In genomic region chr6:35668708-35669440, GRCh38 we compare ENCODE assay signal across 12 cellular contexts. TPM values are rescaled to one million over a fixed set of nuclear protein-coding genes. Genes with fewer than 3 reads are reported as not detected.
DNase-seq lines count a peak whose midpoint lies in the region; ATAC-seq and TF ChIP-seq lines count a peak whose summit lies in the region.
"Had no signal": no experiment of that assay in that cellular context is flagged by ENCODE, and none has a peak within 500 bp of the region (broad histone marks: within the 10 kb centered on the region; RNA-seq: fewer than 3 reads in every experiment).

No MANE protein-coding gene starts in this region.

- TF ChIP-seq CTCF in left ventricle myocardium inferior (IDR thresholded peaks at IDR 0.05; ENCODE audit: borderline replicate concordance) (no peak), suprapubic skin (IDR thresholded peaks at IDR 0.05) (no peak)

- H3K27me3 ChIP-seq in left ventricle myocardium inferior (ENCODE audit: low read depth) (no peaks in the 10 kb centered on the region), right cardiac atrium (ENCODE audit: control insufficient read depth, insufficient read depth) (no peaks in the 10 kb centered on the region), suprapubic skin (no peaks in the 10 kb centered on the region)
- H3K27me3 ChIP-seq: pancreas, Peyer's patch had no signal

- TF ChIP-seq POLR2A in suprapubic skin (IDR thresholded peaks at IDR 0.05), result no peak

- H3K36me3 Mint-ChIP-seq in activated T-helper 1 cell treated with anti-CD3 and anti-CD28 coated beads, Interleukin-12 subunit alpha, Interleukin-12 subunit beta, Interleukin-2, Interleukin-4 antibody, amounts not matched to agents 30 ng/mL and 10 ng/mL and 1 ng/mL, durations not matched to agents 14 hours and 24 hours and 36 hours (ENCODE audit: low read depth), result no peaks in the 10 kb centered on the region

- peaks cover 31% of the 10 kb centered on the region for H3K36me3 ChIP-seq in left ventricle myocardium inferior
- peaks cover 46% of the 10 kb centered on the region for H3K36me3 ChIP-seq in suprapubic skin
- H3K36me3 ChIP-seq: pancreas had no signal

- intact Hi-C loops in left ventricle myocardium inferior (cut with micrococcal nuclease) (no loop called here), right cardiac atrium (cut with DNase I) (no loop called here)
- intact Hi-C loops in activated T-helper 1 cell treated with anti-CD3 and anti-CD28 coated beads, Interleukin-12 subunit alpha, Interleukin-12 subunit beta, Interleukin-2, Interleukin-4 antibody, amounts not matched to agents 30 ng/mL and 10 ng/mL and 1 ng/mL, durations not matched to agents 14 hours and 24 hours and 36 hours (cut with micrococcal nuclease), result loop anchor here (1.0 to 5.0 kb wide), 6 partner anchors 12 to 67 kb away; no protein-coding TSS in a partner anchor

- H3K4me1 Mint-ChIP-seq in activated T-helper 1 cell treated with anti-CD3 and anti-CD28 coated beads, Interleukin-12 subunit alpha, Interleukin-12 subunit beta, Interleukin-2, Interleukin-4 antibody, amounts not matched to agents 30 ng/mL and 10 ng/mL and 1 ng/mL, durations not matched to agents 14 hours and 24 hours and 36 hours (ENCODE audit: low read depth), result peaks cover 39% of the 10 kb centered on the region

- no peaks in the 10 kb centered on the region for H3K9me3 Mint-ChIP-seq in activated T-helper 1 cell treated with anti-CD3 and anti-CD28 coated beads, Interleukin-12 subunit alpha, Interleukin-12 subunit beta, Interleukin-2, Interleukin-4 antibody, amounts not matched to agents 30 ng/mL and 10 ng/mL and 1 ng/mL, durations not matched to agents 14 hours and 24 hours and 36 hours

- ATAC-seq in right cardiac atrium (no peak), esophagus mucosa (no peak), GM18520 (IDR thresholded peaks at IDR 0.05; ENCODE audit: unreplicated experiment) (no peak)

- H3K9me3 ChIP-seq in left ventricle myocardium inferior (replicated peaks) (no peaks in the 10 kb centered on the region), right cardiac atrium (ENCODE audit: control insufficient read depth, low read length) (no peaks in the 10 kb centered on the region), suprapubic skin (no peaks in the 10 kb centered on the region)
- H3K9me3 ChIP-seq: pancreas, Peyer's patch had no signal

- H3K27ac ChIP-seq in left ventricle myocardium inferior (replicated peaks) (peak overlapping the region; percentile 14), right cardiac atrium (ENCODE audit: low read length) (no peak overlapping the region), suprapubic skin (no peak overlapping the region)
- H3K27ac ChIP-seq: Peyer's patch had no signal

- H3K4me3 Mint-ChIP-seq in activated T-helper 1 cell treated with anti-CD3 and anti-CD28 coated beads, Interleukin-12 subunit alpha, Interleukin-12 subunit beta, Interleukin-2, Interleukin-4 antibody, amounts not matched to agents 30 ng/mL and 10 ng/mL and 1 ng/mL, durations not matched to agents 14 hours and 24 hours and 36 hours, result peak overlapping the region; percentile 46

- DNase-seq in left ventricle myocardium inferior, result no peak
- DNase-seq in right cardiac atrium, result no peak
- no peak for DNase-seq in activated T-helper 1 cell treated with anti-CD3 and anti-CD28 coated beads, Interleukin-12 subunit alpha, Interleukin-12 subunit beta, Interleukin-2, Interleukin-4 antibody, amounts not matched to agents 30 ng/mL and 10 ng/mL and 1 ng/mL, durations not matched to agents 14 hours and 24 hours and 36 hours (ENCODE audit: low spot score)
- DNase-seq in foreskin melanocyte, result peak; percentile 49
- DNase-seq in suprapubic skin (ENCODE audit: low spot score in 2 of 2), result no peak
- no peak for DNase-seq in NCI-H1048 (lab: John Stamatoyannopoulos, UW)
- DNase-seq: head of caudate nucleus, NCI-H1105, pancreas, Peyer's patch had no signal

- H3K4me3 ChIP-seq in left ventricle myocardium inferior (peak overlapping the region; percentile 26), right cardiac atrium (ENCODE audit: low read length) (no peak overlapping the region), suprapubic skin (peak overlapping the region; percentile 20)

- H3K4me1 ChIP-seq in left ventricle myocardium inferior, result peaks cover 74% of the 10 kb centered on the region
- H3K4me1 ChIP-seq in right cardiac atrium (ENCODE audit: control insufficient read depth, insufficient read depth, low read length), result peaks cover 8% of the 10 kb centered on the region
- peaks cover 51% of the 10 kb centered on the region for H3K4me1 ChIP-seq in suprapubic skin

- no peak for TF ChIP-seq EP300 in suprapubic skin (IDR thresholded peaks at IDR 0.05)

- H3K27me3 Mint-ChIP-seq in activated T-helper 1 cell treated with anti-CD3 and anti-CD28 coated beads, Interleukin-12 subunit alpha, Interleukin-12 subunit beta, Interleukin-2, Interleukin-4 antibody, amounts not matched to agents 30 ng/mL and 10 ng/mL and 1 ng/mL, durations not matched to agents 14 hours and 24 hours and 36 hours (ENCODE audit: insufficient read depth), result no peaks in the 10 kb centered on the region

- H3K27ac Mint-ChIP-seq in activated T-helper 1 cell treated with anti-CD3 and anti-CD28 coated beads, Interleukin-12 subunit alpha, Interleukin-12 subunit beta, Interleukin-2, Interleukin-4 antibody, amounts not matched to agents 30 ng/mL and 10 ng/mL and 1 ng/mL, durations not matched to agents 14 hours and 24 hours and 36 hours, result peak overlapping the region; percentile 82

RNA-seq across cellular contexts. Expression of gene FKBP5, which starts 19.8 kb away (rescaled TPM):
- total RNA-seq in left ventricle myocardium inferior (101 TPM), right cardiac atrium (100 to 1,000 TPM; 109 to 155 (median 111) TPM), suprapubic skin (100 to 1,000 TPM; 198 to 321 (median 244) TPM), esophagus mucosa (65.5 TPM)
- 75.0 TPM for polyA plus RNA-seq in right cardiac atrium
- total RNA-seq in activated T-helper 1 cell treated with anti-CD3 and anti-CD28 coated beads, Interleukin-12 subunit alpha, Interleukin-12 subunit beta, Interleukin-2, Interleukin-4 antibody, amounts not matched to agents 30 ng/mL and 10 ng/mL and 1 ng/mL, durations not matched to agents 14 hours and 24 hours and 36 hours, result 60.9 and 62.4 TPM in 2 replicates
